In genomic region chr6:125984311-125984710, GRCh38 we compare ENCODE assay signal across 22 cellular contexts. TPM values are rescaled to one million over a fixed set of nuclear protein-coding genes. Genes with fewer than 3 reads are reported as not detected.
DNase-seq lines count a peak whose midpoint lies in the region; ATAC-seq, FAIRE-seq and TF ChIP-seq lines count a peak whose summit lies in the region.
"Had no signal": no experiment of that assay in that cellular context is flagged by ENCODE, and none has a peak within 500 bp of the region (broad histone marks: within the 10 kb centered on the region; RNA-seq: fewer than 3 reads in every experiment).

No MANE protein-coding gene starts in this region.

- TF ChIP-seq CTCF in A549 (IDR thresholded peaks at IDR 0.05) (no peak), astrocyte (IDR thresholded peaks at IDR 0.05; ENCODE audit: insufficient read depth, low read depth, low read length) (no peak), GM20000 (IDR thresholded peaks at IDR 0.05; ENCODE audit: extremely low read depth, missing control alignments) (no peak)

- H3K9ac ChIP-seq in GM23248 (no peak overlapping the region), astrocyte (ENCODE audit: low read length) (no peak overlapping the region)

- H3K4me2 ChIP-seq in A549 (peak overlapping the region; percentile 29), GM23248 (ENCODE audit: unreplicated experiment) (peak overlapping the region; percentile 61), astrocyte (ENCODE audit: low read length) (peak overlapping the region; percentile 70)

- peak overlapping the region in 1 of 2 experiments; percentile 58; a peak in 2 of 6 replicates for H3K27ac ChIP-seq in A549
- peak overlapping the region; percentile 75 for H3K27ac ChIP-seq in GM23248
- no peak overlapping the region for H3K27ac ChIP-seq in astrocyte (ENCODE audit: low read depth, low read length)
- H3K27ac ChIP-seq: cardiac muscle cell, pancreas had no signal

- intact Hi-C loops in activated CD4-positive, alpha-beta T cell treated with anti-CD3 and anti-CD28 coated beads for 36 hours (cut with DNase I, micrococcal nuclease): loop anchor here in 1 of 2 experiments (10.0 kb wide), 1 partner anchor 1280 kb away; the partner anchor contains the start of gene RNF146

- TF ChIP-seq POLR2A in A549 (IDR thresholded peaks at IDR 0.05; ENCODE audit: low read length): no peak

- H2AFZ ChIP-seq in GM23248 (no peak overlapping the region), astrocyte (ENCODE audit: low read depth, low read length) (no peak overlapping the region)

- no peak overlapping the region for H3K27ac Mint-ChIP-seq in astrocyte (ENCODE audit: unreplicated experiment)
- no peak overlapping the region for H3K27ac Mint-ChIP-seq in activated CD4-positive, alpha-beta T cell treated with anti-CD3 and anti-CD28 coated beads for 36 hours
- H3K27ac Mint-ChIP-seq: stimulated activated naive B cell treated with anti-CD40 and anti-IgM and Interleukin-4, amounts not matched to agents 10 μg/mL and 1 μg/mL and 100 μg/mL, for 72 hours; type B pancreatic cell had no signal

- no peaks in the 10 kb centered on the region for H3K27me3 Mint-ChIP-seq in astrocyte (ENCODE audit: low read depth, unreplicated experiment)
- H3K27me3 Mint-ChIP-seq in activated CD4-positive, alpha-beta T cell treated with anti-CD3 and anti-CD28 coated beads for 36 hours: no peaks in the 10 kb centered on the region
- H3K27me3 Mint-ChIP-seq: stimulated activated naive B cell treated with anti-CD40 and anti-IgM and Interleukin-4, amounts not matched to agents 10 μg/mL and 1 μg/mL and 100 μg/mL, for 72 hours; type B pancreatic cell had no signal

- no peaks in the 10 kb centered on the region for H3K9me3 Mint-ChIP-seq in astrocyte (ENCODE audit: unreplicated experiment)
- H3K9me3 Mint-ChIP-seq in activated CD4-positive, alpha-beta T cell treated with anti-CD3 and anti-CD28 coated beads for 36 hours (ENCODE audit: low read depth): no peaks in the 10 kb centered on the region
- H3K9me3 Mint-ChIP-seq: stimulated activated naive B cell treated with anti-CD40 and anti-IgM and Interleukin-4, amounts not matched to agents 10 μg/mL and 1 μg/mL and 100 μg/mL, for 72 hours; type B pancreatic cell had no signal

- H3K36me3 Mint-ChIP-seq in astrocyte (ENCODE audit: low read depth, unreplicated experiment): no peaks in the 10 kb centered on the region
- no peaks in the 10 kb centered on the region for H3K36me3 Mint-ChIP-seq in activated CD4-positive, alpha-beta T cell treated with anti-CD3 and anti-CD28 coated beads for 36 hours (ENCODE audit: low read depth)
- H3K36me3 Mint-ChIP-seq: stimulated activated naive B cell treated with anti-CD40 and anti-IgM and Interleukin-4, amounts not matched to agents 10 μg/mL and 1 μg/mL and 100 μg/mL, for 72 hours; type B pancreatic cell had no signal

- H3K79me2 ChIP-seq in GM23248 (ENCODE audit: insufficient read depth) (peaks cover 31% of the 10 kb centered on the region), astrocyte (ENCODE audit: insufficient read depth, low read length) (peaks cover 29% of the 10 kb centered on the region)

- no peak overlapping the region for H3K4me3 Mint-ChIP-seq in astrocyte (ENCODE audit: unreplicated experiment)
- no peak overlapping the region for H3K4me3 Mint-ChIP-seq in activated CD4-positive, alpha-beta T cell treated with anti-CD3 and anti-CD28 coated beads for 36 hours
- H3K4me3 Mint-ChIP-seq: stimulated activated naive B cell treated with anti-CD40 and anti-IgM and Interleukin-4, amounts not matched to agents 10 μg/mL and 1 μg/mL and 100 μg/mL, for 72 hours had no signal

- CTCF ChIA-PET in A549 (lab: Yijun Ruan, JAX): interaction anchor here (3.0 to 3.3 kb wide), 2 partner anchors 10 to 28 kb away, joined by 11 to 13 read pairs; partner anchors contain the start of gene HINT3
- CTCF ChIA-PET in activated CD4-positive, alpha-beta T cell treated with anti-CD3 and anti-CD28 coated beads for 36 hours (lab: Charles Lee): interaction anchor here (0.7 to 5.6 kb wide), 4 partner anchors 9 to 644 kb away, joined by 3 to 50 read pairs (median 18); no protein-coding TSS in a partner anchor

- H3K4me3 ChIP-seq in A549: no peak overlapping the region
- H3K4me3 ChIP-seq in GM23248: no peak overlapping the region
- no peak overlapping the region for H3K4me3 ChIP-seq in astrocyte (ENCODE audit: insufficient read depth, low read depth, low read length)
- H3K4me3 ChIP-seq: cardiac muscle cell, K562, pancreas, skin epidermis had no signal

- H3F3A ChIP-seq in GM23248 (ENCODE audit: insufficient read depth): peaks cover 27% of the 10 kb centered on the region

- no peaks in the 10 kb centered on the region for H3K27me3 ChIP-seq in GM23248 (replicated peaks; ENCODE audit: insufficient read depth)
- H3K27me3 ChIP-seq in astrocyte (ENCODE audit: insufficient read depth, low read length): no peaks in the 10 kb centered on the region
- H3K27me3 ChIP-seq: cardiac muscle cell, pancreas had no signal

- WGBS in A549 (ENCODE audit: missing lambda C conversion rate): 76% methylated on average over 2 of the region's 2 CpGs
- 48 to 57% methylated on average over 2 of the region's 2 CpGs for WGBS in GM23248 (ENCODE audit: low coverage in 1 of 2, low lambda C conversion rate in 2 of 2, missing lambda C conversion rate in 2 of 2), 2 experiments

- H3K9me3 ChIP-seq in A549 (no peaks in the 10 kb centered on the region), GM23248 (ENCODE audit: low read depth) (no peaks in the 10 kb centered on the region), astrocyte (ENCODE audit: insufficient read depth, low read depth, low read length) (no peaks in the 10 kb centered on the region)
- H3K9me3 ChIP-seq: pancreas had no signal

- FAIRE-seq in A549 (lab: Jason Lieb, UNC): no peak
- no peak for FAIRE-seq in astrocyte (lab: Jason Lieb, UNC)
- FAIRE-seq: A204.1, K562, pancreas had no signal

- POLR2A ChIA-PET in A549 (lab: Yijun Ruan, JAX): no interaction called here
- POLR2A ChIA-PET in activated CD4-positive, alpha-beta T cell treated with anti-CD3 and anti-CD28 coated beads for 36 hours (lab: Charles Lee): interaction anchor here (1.0 kb wide), 1 partner anchor 28 kb away, joined by 3 read pairs; no protein-coding TSS in a partner anchor

- in situ Hi-C loops in GM23248 (cut with MboI): no loop called here

- H3K4me1 Mint-ChIP-seq in astrocyte (ENCODE audit: low read depth, unreplicated experiment): peaks cover 14% of the 10 kb centered on the region
- no peaks in the 10 kb centered on the region for H3K4me1 Mint-ChIP-seq in activated CD4-positive, alpha-beta T cell treated with anti-CD3 and anti-CD28 coated beads for 36 hours
- H3K4me1 Mint-ChIP-seq: stimulated activated naive B cell treated with anti-CD40 and anti-IgM and Interleukin-4, amounts not matched to agents 10 μg/mL and 1 μg/mL and 100 μg/mL, for 72 hours had no signal

- H4K20me1 ChIP-seq in GM23248 (ENCODE audit: insufficient read depth) (no peaks in the 10 kb centered on the region), astrocyte (ENCODE audit: insufficient read depth, low read length) (peaks cover 8% of the 10 kb centered on the region)

- H3K4me1 ChIP-seq in A549 (peaks cover 41% of the 10 kb centered on the region), GM23248 (ENCODE audit: insufficient read depth) (peaks cover 29% of the 10 kb centered on the region), astrocyte (ENCODE audit: insufficient read depth, low read length) (peaks cover 26% of the 10 kb centered on the region)

- no peak for ATAC-seq in A549
- ATAC-seq in activated CD4-positive, alpha-beta T cell treated with anti-CD3 and anti-CD28 coated beads for 36 hours: no peak
- ATAC-seq: K562; pancreas; stimulated activated naive B cell treated with anti-CD40 and anti-IgM and Interleukin-4, amounts not matched to agents 10 μg/mL and 1 μg/mL and 100 μg/mL, for 72 hours had no signal

- no peaks in the 10 kb centered on the region for H3K9me2 ChIP-seq in GM23248 (ENCODE audit: insufficient read depth)

- no peak for TF ChIP-seq EP300 in A549 (IDR thresholded peaks at IDR 0.05)

- no peaks in the 10 kb centered on the region for H3K36me3 ChIP-seq in GM23248 (ENCODE audit: low read depth)
- no peaks in the 10 kb centered on the region for H3K36me3 ChIP-seq in astrocyte (ENCODE audit: insufficient read depth, low read length)
- H3K36me3 ChIP-seq: cardiac muscle cell, pancreas had no signal

- no peak for TF ChIP-seq RAD21 in A549 (conservative IDR thresholded peaks at IDR 0.05 in 1 of 2, IDR thresholded peaks at IDR 0.05 in 1 of 2)

- DNase-seq in A549 (ENCODE audit: low read depth in 1 of 2, low spot score in 1 of 2) (peak in 1 of 2 experiments; percentile 3), GM23248 (peak; percentile 64), astrocyte (ENCODE audit: low read depth) (peak; percentile 76), iris pigment epithelial cell (ENCODE audit: low read depth) (peak; percentile 64), NCI-H82 (lab: John Stamatoyannopoulos, UW) (no peak), GM20000 (ENCODE audit: low spot score) (no peak)
- DNase-seq in activated CD4-positive, alpha-beta T cell treated with anti-CD3 and anti-CD28 coated beads for 36 hours: no peak
- DNase-seq in stimulated activated naive CD4-positive, alpha-beta T cell treated with Interleukin-2 at 50 U/mL for 16 hours (lab: John Stamatoyannopoulos, UW): no peak
- DNase-seq: activated CD4-positive, alpha-beta T cell treated with anti-CD3 and anti-CD28 coated beads for 4 hours; activated CD8-positive, alpha-beta memory T cell treated with anti-CD3 and anti-CD28 coated beads, Interleukin-2, amount 50 U/mL, for 48 hours; activated naive CD4-positive, alpha-beta T cell treated with anti-CD3 and anti-CD28 coated beads, Interleukin-2, amount 50 U/mL, for 16 hours; COR-L47; GDM1; NCI-H1105 treated with DMSO at 0.1 percent for 48 hours; pancreas; SHP77; stimulated activated naive B cell treated with anti-CD40 and anti-IgM and Interleukin-4, amounts not matched to agents 10 μg/mL and 1 μg/mL and 100 μg/mL, for 72 hours had no signal

RNA-seq across cellular contexts. Expression of gene TRMT11, which starts 2.0 kb away (rescaled TPM):
- 33.2 and 44.1 TPM in 2 replicates for polyA plus RNA-seq in A549 (2011; rRNA removed)
- polyA plus RNA-seq in A549 (2012; cell fraction: cytosol; rRNA removed): 9.6 and 10.9 TPM in 2 replicates
- polyA plus RNA-seq in A549 (2012; cell fraction: nucleus; rRNA removed): 6.9 and 11.0 TPM in 2 replicates
- 16.1 to 17.4 TPM (median 16.2 TPM) in 3 replicates for polyA plus RNA-seq in A549 (2017; fragmentation: RNase III; extraction: RNeasy Plus Mini Kit Qiagen cat#74134 plus additional on column Dnase treatment)
- polyA minus RNA-seq in A549 (2011; rRNA and poly(A)+ RNA removed): 16.6 and 20.7 TPM in 2 replicates
- 19.1 and 24.2 TPM in 2 replicates for total RNA-seq in GM23248 (2014; rRNA removed; shearing (Covaris generic))
- 16.0 and 21.0 TPM in 2 replicates for polyA plus RNA-seq in GM23248 (2016; fragmentation: Nextera tagmentation; extraction: Ambion mirVana)
- total RNA-seq in astrocyte: 17.0 and 18.2 TPM in 2 replicates
- 10 to 100 TPM; 33.4 to 40.5 TPM for total RNA-seq in activated CD4-positive, alpha-beta T cell treated with anti-CD3 and anti-CD28 coated beads for 36 hours

RNA-seq across cellular contexts. Expression of gene HINT3, which starts 27.7 kb away (rescaled TPM):
- 4.7 and 7.2 TPM in 2 replicates for polyA plus RNA-seq in A549 (2011; rRNA removed)
- 2.1 and 2.9 TPM in 2 replicates for polyA plus RNA-seq in A549 (2012; cell fraction: cytosol; rRNA removed)
- 1.1 and 1.9 TPM in 2 replicates for polyA plus RNA-seq in A549 (2012; cell fraction: nucleus; rRNA removed)
- 13.0 to 13.8 TPM (median 13.5 TPM) in 3 replicates for polyA plus RNA-seq in A549 (2017; fragmentation: RNase III; extraction: RNeasy Plus Mini Kit Qiagen cat#74134 plus additional on column Dnase treatment)
- polyA minus RNA-seq in A549 (2011; rRNA and poly(A)+ RNA removed): 1.5 and 1.6 TPM in 2 replicates
- 20.5 and 21.8 TPM in 2 replicates for total RNA-seq in GM23248 (2014; rRNA removed; shearing (Covaris generic))
- 7.0 TPM in 2 replicates for polyA plus RNA-seq in GM23248 (2016; fragmentation: Nextera tagmentation; extraction: Ambion mirVana)
- total RNA-seq in astrocyte: 11.8 and 12.2 TPM in 2 replicates
- total RNA-seq in activated CD4-positive, alpha-beta T cell treated with anti-CD3 and anti-CD28 coated beads for 36 hours: 1 to 10 TPM; 5.4 to 8.1 TPM

Comparison
In these comparisons a context has a peak if more than half of its experiments do, and no peak if none do; other contexts are left out.
1. DNase-seq: peak in GM23248 (single experiment), astrocyte (single experiment) and iris pigment epithelial cell (single experiment); none in NCI-H82 (single experiment), activated CD4-positive, alpha-beta T cell treated with anti-CD3 and anti-CD28 coated beads for 36 hours (single experiment), stimulated activated naive CD4-positive, alpha-beta T cell treated with Interleukin-2 at 50 U/mL for 16 hours (single experiment) and GM20000 (single experiment).
2. Peak in every context shown above with its lines, with median percentiles within 50 percentile points of each other: H3K4me2 ChIP-seq.